In genomic region chr5:34930527-34930844, GRCh38 we compare ENCODE assay signal across 8 cellular contexts. TPM values are rescaled to one million over a fixed set of nuclear protein-coding genes. Genes with fewer than 3 reads are reported as not detected.
DNase-seq lines count a peak whose midpoint lies in the region; ATAC-seq and TF ChIP-seq lines count a peak whose summit lies in the region.

No MANE protein-coding gene starts in this region.

- TF ChIP-seq POLR2A in adrenal gland (IDR thresholded peaks at IDR 0.05) (no peak), right lobe of liver (IDR thresholded peaks at IDR 0.05) (no peak), upper lobe of left lung (IDR thresholded peaks at IDR 0.05) (no peak)

- 1 to 3% methylated on average over 2 of the region's 2 CpGs for WGBS in heart right ventricle, 2 donors
- WGBS in adrenal gland, 4 donors, result 0 to 3% (median 0%) methylated on average over 2 of the region's 2 CpGs
- WGBS in right lobe of liver (ENCODE audit: insufficient coverage, low coverage, low lambda C conversion rate, missing lambda C conversion rate), result 0% methylated on average over 2 of the region's 2 CpGs
- WGBS in upper lobe of left lung, 2 donors, result 0% methylated on average over 2 of the region's 2 CpGs

- H3K4me3 ChIP-seq in heart right ventricle, result peak overlapping the region; percentile 74 to 97 (median 88)
- peak overlapping the region; percentile 78 to 95 (median 80) for H3K4me3 ChIP-seq in adrenal gland
- H3K4me3 ChIP-seq in right lobe of liver, result peak overlapping the region; percentile 79 to 84 (median 83)
- peak overlapping the region; percentile 66 to 93 (median 79) for H3K4me3 ChIP-seq in upper lobe of left lung

- intact Hi-C loops in heart right ventricle (cut with DNase I) (loop anchor here in 1 of 10 donors (10.0 kb wide), 1 partner anchor 1486 kb away; the partner anchor contains the start of gene TARS1), Right ventricle myocardium inferior (cut with DNase I) (no loop called here), adrenal gland (cut with DNase I) (no loop called here), right lobe of liver (cut with DNase I) (no loop called here)

- H3K4me1 ChIP-seq in heart right ventricle (peaks cover 4 to 34% (median 20%) of the 10 kb centered on the region in 9 donors), adrenal gland (replicated peaks in 1 of 2) (peaks cover 0 to 24% of the 10 kb centered on the region in 2 donors), right lobe of liver (peaks cover 0 to 17% (median 8%) of the 10 kb centered on the region in 4 donors), upper lobe of left lung (peaks cover 21 to 30% (median 24%) of the 10 kb centered on the region in 4 donors)

- H3K36me3 ChIP-seq in heart right ventricle (peaks cover 0 to 41% (median 6%) of the 10 kb centered on the region in 9 donors), adrenal gland (replicated peaks in 1 of 2) (peaks cover 0 to 14% of the 10 kb centered on the region in 2 donors), right lobe of liver (peaks cover 0 to 11% (median 2%) of the 10 kb centered on the region in 4 donors), upper lobe of left lung (peaks cover 5 to 22% (median 7%) of the 10 kb centered on the region in 4 donors)

- no peak for TF ChIP-seq CTCF in heart right ventricle (IDR thresholded peaks at IDR 0.05)
- no peak for TF ChIP-seq CTCF in adrenal gland (IDR thresholded peaks at IDR 0.05)
- no peak for TF ChIP-seq CTCF in right lobe of liver (IDR thresholded peaks at IDR 0.05)
- TF ChIP-seq CTCF in upper lobe of left lung (IDR thresholded peaks at IDR 0.05), result no peak

- DNase-seq in heart right ventricle, result no peak
- no peak for DNase-seq in Right ventricle myocardium inferior (ENCODE audit: missing footprints)
- no peak for DNase-seq in adrenal gland
- no peak for DNase-seq in right lobe of liver
- DNase-seq in upper lobe of left lung, result no peak
- DNase-seq in kidney glomerular epithelial cell (lab: John Stamatoyannopoulos, UW), result no peak
- DNase-seq in NCI-H128 (lab: John Stamatoyannopoulos, UW; ENCODE audit: unreplicated experiment), result no peak

- no peak for ATAC-seq in heart right ventricle
- no peak for ATAC-seq in Right ventricle myocardium inferior
- no peak for ATAC-seq in right lobe of liver
- ATAC-seq in upper lobe of left lung (ENCODE audit: low FRiP score in 2 of 2), result no peak
- no peak for ATAC-seq in GM21619 (IDR thresholded peaks at IDR 0.05; ENCODE audit: unreplicated experiment)

- peak overlapping the region; percentile 76 to 97 (median 94) for H3K27ac ChIP-seq in heart right ventricle
- peak overlapping the region; percentile 80 to 97 (median 97) for H3K27ac ChIP-seq in adrenal gland
- H3K27ac ChIP-seq in right lobe of liver, result peak overlapping the region; percentile 78 to 87 (median 86)
- H3K27ac ChIP-seq in upper lobe of left lung, result peak overlapping the region; percentile 89 to 98 (median 94)

- H3K27me3 ChIP-seq in heart right ventricle (no peaks in the 10 kb centered on the region), adrenal gland (no peaks in the 10 kb centered on the region), right lobe of liver (no peaks in the 10 kb centered on the region), upper lobe of left lung (no peaks in the 10 kb centered on the region)

- H3K9me3 ChIP-seq in heart right ventricle, result no peaks in the 10 kb centered on the region
- H3K9me3 ChIP-seq in adrenal gland (replicated peaks in 1 of 3), result no peaks in the 10 kb centered on the region
- no peaks in the 10 kb centered on the region for H3K9me3 ChIP-seq in right lobe of liver
- no peaks in the 10 kb centered on the region for H3K9me3 ChIP-seq in upper lobe of left lung

- TF ChIP-seq EP300 in upper lobe of left lung (IDR thresholded peaks at IDR 0.05), result no peak

RNA-seq across cellular contexts. Expression of gene DNAJC21, which starts 1.1 kb away (rescaled TPM):
- total RNA-seq in heart right ventricle, result 10 to 100 TPM; 38.4 to 58.9 (median 50.3) TPM
- 10 to 100 TPM; 30.4 to 30.5 TPM for polyA plus RNA-seq in heart right ventricle
- 55.5 TPM for total RNA-seq in Right ventricle myocardium inferior
- total RNA-seq in adrenal gland, result 10 to 100 TPM; 12.8 to 36.6 (median 30.3) TPM
- 10 to 100 TPM; 15.4 to 52.9 (median 21.6) TPM for polyA plus RNA-seq in adrenal gland
- 10 to 100 TPM; 13.3 to 23.9 (median 20.2) TPM for total RNA-seq in right lobe of liver
- 10 to 100 TPM; 41.2 to 93.2 (median 46.3) TPM for total RNA-seq in upper lobe of left lung

RNA-seq across cellular contexts. Expression of gene BRIX1, which starts 15.0 kb away (rescaled TPM):
- total RNA-seq in heart right ventricle (10 to 100 TPM in 9 of 10 donors, 1 to 10 TPM in 1; 9.5 to 17.2 (median 14.9) TPM), Right ventricle myocardium inferior (10.3 TPM), adrenal gland (10 to 100 TPM; 10.6 to 37.6 (median 20.1) TPM), right lobe of liver (1 to 10 TPM; 4.9 to 9.4 (median 8.1) TPM), upper lobe of left lung (10 to 100 TPM in 5 of 6 donors, 1 to 10 TPM in 1; 7.9 to 30.4 (median 19.0) TPM)
- polyA plus RNA-seq in heart right ventricle (10 to 100 TPM; 12.0 to 15.3 TPM), adrenal gland (10 to 100 TPM; 14.9 to 55.3 (median 20.0) TPM)

RNA-seq across cellular contexts. Expression of gene RAD1, which starts 15.2 kb away (rescaled TPM):
- 10 to 100 TPM; 18.9 to 27.5 (median 23.9) TPM for total RNA-seq in heart right ventricle
- 10 to 100 TPM; 13.3 to 13.5 TPM for polyA plus RNA-seq in heart right ventricle
- 22.7 TPM for total RNA-seq in Right ventricle myocardium inferior
- total RNA-seq in adrenal gland, result 10 to 100 TPM; 10.5 to 38.6 (median 24.5) TPM
- polyA plus RNA-seq in adrenal gland, result 10 to 100 TPM; 12.1 to 42.2 (median 16.4) TPM
- 1 to 10 TPM; 4.7 to 9.0 (median 6.2) TPM for total RNA-seq in right lobe of liver
- total RNA-seq in upper lobe of left lung, result 10 to 100 TPM; 12.2 to 39.1 (median 28.8) TPM
